1 cellular context compared by ENCODE assay signal in genomic region chrX:55160685-55161552, GRCh38.
TF ChIP-seq lines count a peak whose summit lies in the region.

No MANE protein-coding gene starts in this region.

TF ChIP-seq in GM12878, 131 proteins besides CTCF, POLR2A, EP300 and RAD21 (continued from another document and continues in another):
- TF ChIP-seq, protein P1, sequence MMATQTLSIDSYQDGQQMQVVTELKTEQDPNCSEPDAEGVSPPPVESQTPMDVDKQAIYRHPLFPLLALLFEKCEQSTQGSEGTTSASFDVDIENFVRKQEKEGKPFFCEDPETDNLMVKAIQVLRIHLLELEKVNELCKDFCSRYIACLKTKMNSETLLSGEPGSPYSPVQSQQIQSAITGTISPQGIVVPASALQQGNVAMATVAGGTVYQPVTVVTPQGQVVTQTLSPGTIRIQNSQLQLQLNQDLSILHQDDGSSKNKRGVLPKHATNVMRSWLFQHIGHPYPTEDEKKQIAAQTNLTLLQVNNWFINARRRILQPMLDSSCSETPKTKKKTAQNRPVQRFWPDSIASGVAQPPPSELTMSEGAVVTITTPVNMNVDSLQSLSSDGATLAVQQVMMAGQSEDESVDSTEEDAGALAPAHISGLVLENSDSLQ (IDR thresholded peaks at IDR 0.05), result peak; percentile 96
- TF ChIP-seq, protein P2, sequence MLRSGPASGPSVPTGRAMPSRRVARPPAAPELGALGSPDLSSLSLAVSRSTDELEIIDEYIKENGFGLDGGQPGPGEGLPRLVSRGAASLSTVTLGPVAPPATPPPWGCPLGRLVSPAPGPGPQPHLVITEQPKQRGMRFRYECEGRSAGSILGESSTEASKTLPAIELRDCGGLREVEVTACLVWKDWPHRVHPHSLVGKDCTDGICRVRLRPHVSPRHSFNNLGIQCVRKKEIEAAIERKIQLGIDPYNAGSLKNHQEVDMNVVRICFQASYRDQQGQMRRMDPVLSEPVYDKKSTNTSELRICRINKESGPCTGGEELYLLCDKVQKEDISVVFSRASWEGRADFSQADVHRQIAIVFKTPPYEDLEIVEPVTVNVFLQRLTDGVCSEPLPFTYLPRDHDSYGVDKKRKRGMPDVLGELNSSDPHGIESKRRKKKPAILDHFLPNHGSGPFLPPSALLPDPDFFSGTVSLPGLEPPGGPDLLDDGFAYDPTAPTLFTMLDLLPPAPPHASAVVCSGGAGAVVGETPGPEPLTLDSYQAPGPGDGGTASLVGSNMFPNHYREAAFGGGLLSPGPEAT (IDR thresholded peaks at IDR 0.05; ENCODE audit: low read depth), result peak; percentile 88
- TF ChIP-seq, protein P3, sequence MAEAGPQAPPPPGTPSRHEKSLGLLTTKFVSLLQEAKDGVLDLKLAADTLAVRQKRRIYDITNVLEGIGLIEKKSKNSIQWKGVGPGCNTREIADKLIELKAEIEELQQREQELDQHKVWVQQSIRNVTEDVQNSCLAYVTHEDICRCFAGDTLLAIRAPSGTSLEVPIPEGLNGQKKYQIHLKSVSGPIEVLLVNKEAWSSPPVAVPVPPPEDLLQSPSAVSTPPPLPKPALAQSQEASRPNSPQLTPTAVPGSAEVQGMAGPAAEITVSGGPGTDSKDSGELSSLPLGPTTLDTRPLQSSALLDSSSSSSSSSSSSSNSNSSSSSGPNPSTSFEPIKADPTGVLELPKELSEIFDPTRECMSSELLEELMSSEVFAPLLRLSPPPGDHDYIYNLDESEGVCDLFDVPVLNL (IDR thresholded peaks at IDR 0.05; ENCODE audit: low read depth, low read length), result no peak
- TF ChIP-seq, protein P4, sequence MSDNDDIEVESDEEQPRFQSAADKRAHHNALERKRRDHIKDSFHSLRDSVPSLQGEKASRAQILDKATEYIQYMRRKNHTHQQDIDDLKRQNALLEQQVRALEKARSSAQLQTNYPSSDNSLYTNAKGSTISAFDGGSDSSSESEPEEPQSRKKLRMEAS (IDR thresholded peaks at IDR 0.05; ENCODE audit: low read depth, low read length), result no peak
- TF ChIP-seq SP1 (IDR thresholded peaks at IDR 0.05; ENCODE audit: low read depth, low read length) (no peak), PAX5 (IDR thresholded peaks at IDR 0.05; ENCODE audit: borderline replicate concordance, low read depth, low read length) (no peak), EZH2 (IDR thresholded peaks at IDR 0.05; ENCODE audit: borderline replicate concordance, control insufficient read depth, low read depth, low read length) (no peak), ZNF274 (IDR thresholded peaks at IDR 0.05; ENCODE audit: insufficient read depth, insufficient read length) (no peak), POU2F2 (IDR thresholded peaks at IDR 0.05; ENCODE audit: borderline replicate concordance, low read depth, low read length) (no peak), KLF5 (IDR thresholded peaks at IDR 0.05; ENCODE audit: partially characterized antibody) (no peak), SUZ12 (IDR thresholded peaks at IDR 0.05; ENCODE audit: unreplicated experiment) (no peak), STAT3 (IDR thresholded peaks at IDR 0.05; ENCODE audit: low read depth, low read length) (no peak), EED (IDR thresholded peaks at IDR 0.05; ENCODE audit: low read depth) (0 out of 2 replicates have a peak, but pooled peaks have one; percentile 20), NRF1 (conservative IDR thresholded peaks at IDR 0.05; ENCODE audit: low read depth, low read length) (peak; percentile 42), ZZZ3 (IDR thresholded peaks at IDR 0.05; ENCODE audit: control insufficient read depth, insufficient read length, low read depth) (no peak), FOXK2 (IDR thresholded peaks at IDR 0.05) (no peak), SMARCA5 (IDR thresholded peaks at IDR 0.05) (no peak), ZSCAN29 (IDR thresholded peaks at IDR 0.05) (no peak), YY1 (IDR thresholded peaks at IDR 0.05; ENCODE audit: low read depth, low read length) (peak; percentile 44; the same call in 1 of the 2 replicates), FOS (IDR thresholded peaks at IDR 0.05; ENCODE audit: borderline replicate concordance, extremely low read depth, insufficient read length) (no peak), ZNF217 (IDR thresholded peaks at IDR 0.05) (no peak), BACH1 (IDR thresholded peaks at IDR 0.05; ENCODE audit: borderline replicate concordance) (no peak; the same call in 1 of the 2 replicates), ZNF384 (IDR thresholded peaks at IDR 0.05; ENCODE audit: borderline replicate concordance, low read depth, low read length) (peak; percentile 100), SUPT20H (IDR thresholded peaks at IDR 0.05; ENCODE audit: borderline replicate concordance, control insufficient read depth, low read depth, low read length) (no peak), TCF12 (IDR thresholded peaks at IDR 0.05; ENCODE audit: low read depth, low read length) (0 out of 2 replicates have a peak, but pooled peaks have one; percentile 28), YBX1 (IDR thresholded peaks at IDR 0.05) (no peak), SPI1 (IDR thresholded peaks at IDR 0.05; ENCODE audit: borderline replicate concordance, insufficient read depth, low read depth, low read length) (no peak), WRNIP1 (IDR thresholded peaks at IDR 0.05; ENCODE audit: borderline replicate concordance, low read depth, low read length) (no peak), POLR2AphosphoS5 (IDR thresholded peaks at IDR 0.05; ENCODE audit: low read length) (peak; percentile 80; the same call in 1 of the 2 replicates), ZBED1 (IDR thresholded peaks at IDR 0.05; ENCODE audit: borderline replicate concordance) (no peak), TAF1 (IDR thresholded peaks at IDR 0.05; ENCODE audit: borderline replicate concordance, low read depth, low read length) (peak; percentile 50; the same call in 1 of the 2 replicates), MYB (IDR thresholded peaks at IDR 0.05; ENCODE audit: borderline replicate concordance, low read depth, low read length) (no peak), CHD1 (IDR thresholded peaks at IDR 0.05; ENCODE audit: low read depth, low read length) (no peak), CREB1 (IDR thresholded peaks at IDR 0.05; ENCODE audit: low read depth) (peak; percentile 33; the same call in 1 of the 2 replicates), MTA3 (IDR thresholded peaks at IDR 0.05; ENCODE audit: borderline replicate concordance, low read length) (no peak)
- TF ChIP-seq, protein P5, sequence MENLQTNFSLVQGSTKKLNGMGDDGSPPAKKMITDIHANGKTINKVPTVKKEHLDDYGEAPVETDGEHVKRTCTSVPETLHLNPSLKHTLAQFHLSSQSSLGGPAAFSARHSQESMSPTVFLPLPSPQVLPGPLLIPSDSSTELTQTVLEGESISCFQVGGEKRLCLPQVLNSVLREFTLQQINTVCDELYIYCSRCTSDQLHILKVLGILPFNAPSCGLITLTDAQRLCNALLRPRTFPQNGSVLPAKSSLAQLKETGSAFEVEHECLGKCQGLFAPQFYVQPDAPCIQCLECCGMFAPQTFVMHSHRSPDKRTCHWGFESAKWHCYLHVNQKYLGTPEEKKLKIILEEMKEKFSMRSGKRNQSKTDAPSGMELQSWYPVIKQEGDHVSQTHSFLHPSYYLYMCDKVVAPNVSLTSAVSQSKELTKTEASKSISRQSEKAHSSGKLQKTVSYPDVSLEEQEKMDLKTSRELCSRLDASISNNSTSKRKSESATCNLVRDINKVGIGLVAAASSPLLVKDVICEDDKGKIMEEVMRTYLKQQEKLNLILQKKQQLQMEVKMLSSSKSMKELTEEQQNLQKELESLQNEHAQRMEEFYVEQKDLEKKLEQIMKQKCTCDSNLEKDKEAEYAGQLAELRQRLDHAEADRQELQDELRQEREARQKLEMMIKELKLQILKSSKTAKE (IDR thresholded peaks at IDR 0.05; ENCODE audit: low read depth, poor library complexity, severe bottlenecking), result no peak
- TF ChIP-seq, protein P6, sequence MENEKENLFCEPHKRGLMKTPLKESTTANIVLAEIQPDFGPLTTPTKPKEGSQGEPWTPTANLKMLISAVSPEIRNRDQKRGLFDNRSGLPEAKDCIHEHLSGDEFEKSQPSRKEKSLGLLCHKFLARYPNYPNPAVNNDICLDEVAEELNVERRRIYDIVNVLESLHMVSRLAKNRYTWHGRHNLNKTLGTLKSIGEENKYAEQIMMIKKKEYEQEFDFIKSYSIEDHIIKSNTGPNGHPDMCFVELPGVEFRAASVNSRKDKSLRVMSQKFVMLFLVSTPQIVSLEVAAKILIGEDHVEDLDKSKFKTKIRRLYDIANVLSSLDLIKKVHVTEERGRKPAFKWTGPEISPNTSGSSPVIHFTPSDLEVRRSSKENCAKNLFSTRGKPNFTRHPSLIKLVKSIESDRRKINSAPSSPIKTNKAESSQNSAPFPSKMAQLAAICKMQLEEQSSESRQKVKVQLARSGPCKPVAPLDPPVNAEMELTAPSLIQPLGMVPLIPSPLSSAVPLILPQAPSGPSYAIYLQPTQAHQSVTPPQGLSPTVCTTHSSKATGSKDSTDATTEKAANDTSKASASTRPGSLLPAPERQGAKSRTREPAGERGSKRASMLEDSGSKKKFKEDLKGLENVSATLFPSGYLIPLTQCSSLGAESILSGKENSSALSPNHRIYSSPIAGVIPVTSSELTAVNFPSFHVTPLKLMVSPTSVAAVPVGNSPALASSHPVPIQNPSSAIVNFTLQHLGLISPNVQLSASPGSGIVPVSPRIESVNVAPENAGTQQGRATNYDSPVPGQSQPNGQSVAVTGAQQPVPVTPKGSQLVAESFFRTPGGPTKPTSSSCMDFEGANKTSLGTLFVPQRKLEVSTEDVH (IDR thresholded peaks at IDR 0.05; ENCODE audit: low read depth, partially characterized antibody), result peak; percentile 92
- TF ChIP-seq, protein P7, sequence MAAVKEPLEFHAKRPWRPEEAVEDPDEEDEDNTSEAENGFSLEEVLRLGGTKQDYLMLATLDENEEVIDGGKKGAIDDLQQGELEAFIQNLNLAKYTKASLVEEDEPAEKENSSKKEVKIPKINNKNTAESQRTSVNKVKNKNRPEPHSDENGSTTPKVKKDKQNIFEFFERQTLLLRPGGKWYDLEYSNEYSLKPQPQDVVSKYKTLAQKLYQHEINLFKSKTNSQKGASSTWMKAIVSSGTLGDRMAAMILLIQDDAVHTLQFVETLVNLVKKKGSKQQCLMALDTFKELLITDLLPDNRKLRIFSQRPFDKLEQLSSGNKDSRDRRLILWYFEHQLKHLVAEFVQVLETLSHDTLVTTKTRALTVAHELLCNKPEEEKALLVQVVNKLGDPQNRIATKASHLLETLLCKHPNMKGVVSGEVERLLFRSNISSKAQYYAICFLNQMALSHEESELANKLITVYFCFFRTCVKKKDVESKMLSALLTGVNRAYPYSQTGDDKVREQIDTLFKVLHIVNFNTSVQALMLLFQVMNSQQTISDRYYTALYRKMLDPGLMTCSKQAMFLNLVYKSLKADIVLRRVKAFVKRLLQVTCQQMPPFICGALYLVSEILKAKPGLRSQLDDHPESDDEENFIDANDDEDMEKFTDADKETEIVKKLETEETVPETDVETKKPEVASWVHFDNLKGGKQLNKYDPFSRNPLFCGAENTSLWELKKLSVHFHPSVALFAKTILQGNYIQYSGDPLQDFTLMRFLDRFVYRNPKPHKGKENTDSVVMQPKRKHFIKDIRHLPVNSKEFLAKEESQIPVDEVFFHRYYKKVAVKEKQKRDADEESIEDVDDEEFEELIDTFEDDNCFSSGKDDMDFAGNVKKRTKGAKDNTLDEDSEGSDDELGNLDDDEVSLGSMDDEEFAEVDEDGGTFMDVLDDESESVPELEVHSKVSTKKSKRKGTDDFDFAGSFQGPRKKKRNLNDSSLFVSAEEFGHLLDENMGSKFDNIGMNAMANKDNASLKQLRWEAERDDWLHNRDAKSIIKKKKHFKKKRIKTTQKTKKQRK (IDR thresholded peaks at IDR 0.05; ENCODE audit: low read depth, low read length), result no peak
- TF ChIP-seq, protein P8, sequence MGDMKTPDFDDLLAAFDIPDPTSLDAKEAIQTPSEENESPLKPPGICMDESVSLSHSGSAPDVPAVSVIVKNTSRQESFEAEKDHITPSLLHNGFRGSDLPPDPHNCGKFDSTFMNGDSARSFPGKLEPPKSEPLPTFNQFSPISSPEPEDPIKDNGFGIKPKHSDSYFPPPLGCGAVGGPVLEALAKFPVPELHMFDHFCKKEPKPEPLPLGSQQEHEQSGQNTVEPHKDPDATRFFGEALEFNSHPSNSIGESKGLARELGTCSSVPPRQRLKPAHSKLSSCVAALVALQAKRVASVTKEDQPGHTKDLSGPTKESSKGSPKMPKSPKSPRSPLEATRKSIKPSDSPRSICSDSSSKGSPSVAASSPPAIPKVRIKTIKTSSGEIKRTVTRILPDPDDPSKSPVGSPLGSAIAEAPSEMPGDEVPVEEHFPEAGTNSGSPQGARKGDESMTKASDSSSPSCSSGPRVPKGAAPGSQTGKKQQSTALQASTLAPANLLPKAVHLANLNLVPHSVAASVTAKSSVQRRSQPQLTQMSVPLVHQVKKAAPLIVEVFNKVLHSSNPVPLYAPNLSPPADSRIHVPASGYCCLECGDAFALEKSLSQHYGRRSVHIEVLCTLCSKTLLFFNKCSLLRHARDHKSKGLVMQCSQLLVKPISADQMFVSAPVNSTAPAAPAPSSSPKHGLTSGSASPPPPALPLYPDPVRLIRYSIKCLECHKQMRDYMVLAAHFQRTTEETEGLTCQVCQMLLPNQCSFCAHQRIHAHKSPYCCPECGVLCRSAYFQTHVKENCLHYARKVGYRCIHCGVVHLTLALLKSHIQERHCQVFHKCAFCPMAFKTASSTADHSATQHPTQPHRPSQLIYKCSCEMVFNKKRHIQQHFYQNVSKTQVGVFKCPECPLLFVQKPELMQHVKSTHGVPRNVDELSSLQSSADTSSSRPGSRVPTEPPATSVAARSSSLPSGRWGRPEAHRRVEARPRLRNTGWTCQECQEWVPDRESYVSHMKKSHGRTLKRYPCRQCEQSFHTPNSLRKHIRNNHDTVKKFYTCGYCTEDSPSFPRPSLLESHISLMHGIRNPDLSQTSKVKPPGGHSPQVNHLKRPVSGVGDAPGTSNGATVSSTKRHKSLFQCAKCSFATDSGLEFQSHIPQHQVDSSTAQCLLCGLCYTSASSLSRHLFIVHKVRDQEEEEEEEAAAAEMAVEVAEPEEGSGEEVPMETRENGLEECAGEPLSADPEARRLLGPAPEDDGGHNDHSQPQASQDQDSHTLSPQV (IDR thresholded peaks at IDR 0.05), result no peak
- TF ChIP-seq, protein P9, sequence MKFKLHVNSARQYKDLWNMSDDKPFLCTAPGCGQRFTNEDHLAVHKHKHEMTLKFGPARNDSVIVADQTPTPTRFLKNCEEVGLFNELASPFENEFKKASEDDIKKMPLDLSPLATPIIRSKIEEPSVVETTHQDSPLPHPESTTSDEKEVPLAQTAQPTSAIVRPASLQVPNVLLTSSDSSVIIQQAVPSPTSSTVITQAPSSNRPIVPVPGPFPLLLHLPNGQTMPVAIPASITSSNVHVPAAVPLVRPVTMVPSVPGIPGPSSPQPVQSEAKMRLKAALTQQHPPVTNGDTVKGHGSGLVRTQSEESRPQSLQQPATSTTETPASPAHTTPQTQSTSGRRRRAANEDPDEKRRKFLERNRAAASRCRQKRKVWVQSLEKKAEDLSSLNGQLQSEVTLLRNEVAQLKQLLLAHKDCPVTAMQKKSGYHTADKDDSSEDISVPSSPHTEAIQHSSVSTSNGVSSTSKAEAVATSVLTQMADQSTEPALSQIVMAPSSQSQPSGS (IDR thresholded peaks at IDR 0.05; ENCODE audit: low read length), result no peak
